8 cellular contexts compared by ENCODE assay signal in genomic region chr14:54440454-54440853, GRCh38. TPM values are rescaled to one million over a fixed set of nuclear protein-coding genes. Genes with fewer than 3 reads are reported as not detected.
DNase-seq lines count a peak whose midpoint lies in the region; ATAC-seq and TF ChIP-seq lines count a peak whose summit lies in the region.

No MANE protein-coding gene starts in this region.

- ATAC-seq in CD4-positive, CD25-positive, alpha-beta regulatory T cell (ENCODE audit: low read depth in 2 of 2), result no peak
- ATAC-seq in natural killer cell (no peak), HG03039 (IDR thresholded peaks at IDR 0.05; ENCODE audit: unreplicated experiment) (no peak)

- peaks cover 9% of the 10 kb centered on the region for H3K36me3 Mint-ChIP-seq in CD4-positive, CD25-positive, alpha-beta regulatory T cell
- H3K36me3 Mint-ChIP-seq in natural killer cell, result no peaks in the 10 kb centered on the region

- no peak overlapping the region for H2AFZ ChIP-seq in MM.1S (ENCODE audit: low read length)

- H3K4me1 Mint-ChIP-seq in CD4-positive, CD25-positive, alpha-beta regulatory T cell, result peaks cover 36 to 61% (median 48%) of the 10 kb centered on the region in 4 donors
- H3K4me1 Mint-ChIP-seq in natural killer cell, result peaks cover 33 to 39% of the 10 kb centered on the region in 2 donors

- no peaks in the 10 kb centered on the region for H3F3A ChIP-seq in MM.1S (ENCODE audit: insufficient read depth, low read length)

- no peak for DNase-seq in CD4-positive, CD25-positive, alpha-beta regulatory T cell
- DNase-seq in MM.1S, result no peak
- DNase-seq in natural killer cell, result no peak
- DNase-seq in H4 (ENCODE audit: low spot score), result no peak
- no peak for DNase-seq in NCI-H446 (lab: John Stamatoyannopoulos, UW)
- DNase-seq in islet precursor cell, result no peak

- H3K4me3 ChIP-seq in CD4-positive, CD25-positive, alpha-beta regulatory T cell (ENCODE audit: low read depth, low read length), result peak overlapping the region; percentile 93
- H3K4me3 ChIP-seq in MM.1S (ENCODE audit: low read length) (peak overlapping the region; percentile 73), duodenal mucosa (ENCODE audit: low read depth in 1 of 2, low read length in 2 of 2) (peak overlapping the region; percentile 84 to 92)

- peak overlapping the region; percentile 85 to 97 (median 94) for H3K4me3 Mint-ChIP-seq in CD4-positive, CD25-positive, alpha-beta regulatory T cell
- peak overlapping the region; percentile 96 for H3K4me3 Mint-ChIP-seq in natural killer cell

- no peaks in the 10 kb centered on the region for H3K9me2 ChIP-seq in MM.1S (replicated peaks; ENCODE audit: insufficient read depth, low read length)

- H3K36me3 ChIP-seq in CD4-positive, CD25-positive, alpha-beta regulatory T cell (ENCODE audit: control insufficient read depth, insufficient read depth, low read length), result peaks cover 3% of the 10 kb centered on the region
- H3K36me3 ChIP-seq in MM.1S (replicated peaks; ENCODE audit: insufficient read depth, low read length), result no peaks in the 10 kb centered on the region; the same call in 1 of the 2 replicates
- H3K36me3 ChIP-seq in duodenal mucosa (ENCODE audit: control insufficient read depth in 1 of 2, insufficient read depth in 2 of 2, low read length in 2 of 2), result no peaks in the 10 kb centered on the region

- no peaks in the 10 kb centered on the region for H3K9me3 ChIP-seq in CD4-positive, CD25-positive, alpha-beta regulatory T cell (ENCODE audit: control insufficient read depth in 2 of 2, low read length in 2 of 2)
- H3K9me3 ChIP-seq in MM.1S (replicated peaks; ENCODE audit: insufficient read depth, low read length), result no peaks in the 10 kb centered on the region
- no peaks in the 10 kb centered on the region for H3K9me3 ChIP-seq in duodenal mucosa (ENCODE audit: control insufficient read depth in 1 of 2, low read length in 2 of 2)

- peaks cover 0 to 2% (median 0%) of the 10 kb centered on the region in 7 donors for H3K9me3 Mint-ChIP-seq in CD4-positive, CD25-positive, alpha-beta regulatory T cell
- H3K9me3 Mint-ChIP-seq in natural killer cell, result no peaks in the 10 kb centered on the region

- H3K4me2 ChIP-seq in MM.1S (ENCODE audit: low read depth, low read length), result peak overlapping the region; percentile 69

- H3K9ac ChIP-seq in MM.1S (ENCODE audit: low read length) (peak overlapping the region; percentile 55; the same call in 1 of the 2 replicates), duodenal mucosa (ENCODE audit: low read depth in 1 of 2, low read length in 2 of 2) (peak overlapping the region; percentile 83 to 88)

- intact Hi-C loops in natural killer cell (cut with micrococcal nuclease), result loop anchor here (2.0 kb wide), 1 partner anchor 48 kb away; the partner anchor contains the start of gene GMFB

- peaks cover 53% of the 10 kb centered on the region for H3K79me2 ChIP-seq in MM.1S (ENCODE audit: low read length)

- H4K20me1 ChIP-seq in MM.1S (ENCODE audit: insufficient read depth, low read length), result no peaks in the 10 kb centered on the region

- H3K4me1 ChIP-seq in CD4-positive, CD25-positive, alpha-beta regulatory T cell (ENCODE audit: control insufficient read depth, insufficient read depth, low read length, poor library complexity, severe bottlenecking), result peaks cover 52% of the 10 kb centered on the region
- H3K4me1 ChIP-seq in MM.1S (ENCODE audit: low read length) (no peaks in the 10 kb centered on the region; the same call in 1 of the 2 replicates), duodenal mucosa (ENCODE audit: control insufficient read depth in 1 of 2, insufficient read depth in 2 of 2, low read length in 2 of 2) (peaks cover 17 to 21% of the 10 kb centered on the region in 2 donors)

- H3K27ac ChIP-seq in CD4-positive, CD25-positive, alpha-beta regulatory T cell (ENCODE audit: insufficient read depth, low read length, poor library complexity, severe bottlenecking), result peak overlapping the region; percentile 74
- H3K27ac ChIP-seq in MM.1S (ENCODE audit: low read length), result peak overlapping the region; percentile 38; the same call in 1 of the 2 replicates
- H3K27ac ChIP-seq in duodenal mucosa (ENCODE audit: low read depth, low read length), result peak overlapping the region; percentile 89

- peaks cover 10% of the 10 kb centered on the region for H3K27me3 Mint-ChIP-seq in CD4-positive, CD25-positive, alpha-beta regulatory T cell
- peaks cover 3 to 13% of the 10 kb centered on the region in 2 donors for H3K27me3 Mint-ChIP-seq in natural killer cell (ENCODE audit: low read depth in 2 of 2)

- no peak for TF ChIP-seq CTCF in MM.1S (IDR thresholded peaks at IDR 0.05; ENCODE audit: low read length)
- no peak for TF ChIP-seq CTCF in natural killer cell (IDR thresholded peaks at IDR 0.05)

- no peaks in the 10 kb centered on the region for H3K27me3 ChIP-seq in CD4-positive, CD25-positive, alpha-beta regulatory T cell (ENCODE audit: control insufficient read depth, insufficient read depth, low read length)
- no peaks in the 10 kb centered on the region for H3K27me3 ChIP-seq in MM.1S (replicated peaks; ENCODE audit: insufficient read depth, low read length)
- H3K27me3 ChIP-seq in duodenal mucosa (ENCODE audit: control insufficient read depth in 1 of 2, insufficient read depth in 2 of 2, low read length in 2 of 2), result no peaks in the 10 kb centered on the region

- H3K27ac Mint-ChIP-seq in CD4-positive, CD25-positive, alpha-beta regulatory T cell, result peak overlapping the region; percentile 84 to 97 (median 90)
- H3K27ac Mint-ChIP-seq in natural killer cell, result peak overlapping the region; percentile 92

RNA-seq across cellular contexts. Expression of gene CNIH1, which starts 0.7 kb away (rescaled TPM):
- 40.5 TPM for total RNA-seq in CD4-positive, CD25-positive, alpha-beta regulatory T cell
- 100 to 1,000 TPM in 2 of 4 donors, 10 to 100 TPM in 2; 81.2 to 112 (median 102) TPM for polyA plus RNA-seq in CD4-positive, CD25-positive, alpha-beta regulatory T cell
- 10 to 100 TPM; 20.4 to 30.9 (median 25.7) TPM for total RNA-seq in natural killer cell
- 265 and 370 TPM in 2 replicates for total RNA-seq in H4 (2014; rRNA removed; shearing (Covaris generic))

RNA-seq across cellular contexts. Expression of gene CDKN3, which starts 43.6 kb away (rescaled TPM):
- total RNA-seq in CD4-positive, CD25-positive, alpha-beta regulatory T cell, result 9.3 TPM
- 10 to 100 TPM; 12.2 to 20.7 (median 17.2) TPM for polyA plus RNA-seq in CD4-positive, CD25-positive, alpha-beta regulatory T cell
- 1 to 10 TPM in 2 of 3 donors, under 1 TPM in 1; 0.89 to 3.0 (median 1.8) TPM for total RNA-seq in natural killer cell
- total RNA-seq in H4 (2014; rRNA removed; shearing (Covaris generic)), result 150 and 180 TPM in 2 replicates

RNA-seq across cellular contexts. Expression of gene GMFB, which starts 48.3 kb away (rescaled TPM):
- 30.7 TPM for total RNA-seq in CD4-positive, CD25-positive, alpha-beta regulatory T cell
- 10 to 100 TPM; 16.3 to 25.9 (median 19.4) TPM for polyA plus RNA-seq in CD4-positive, CD25-positive, alpha-beta regulatory T cell
- total RNA-seq in natural killer cell, result 10 to 100 TPM; 46.4 to 55.1 (median 52.8) TPM
- total RNA-seq in H4 (2014; rRNA removed; shearing (Covaris generic)), result 61.7 and 74.0 TPM in 2 replicates

Comparison
In these comparisons a context has a peak if more than half of its experiments do, and no peak if none do; other contexts are left out.
1. H3K27ac ChIP-seq: peak in every context shown above with its lines; median percentile 89 in duodenal mucosa; 74 in CD4-positive, CD25-positive, alpha-beta regulatory T cell; 38 in MM.1S.
2. RNA of gene CDKN3, which starts 43.6 kb away (total RNA-seq): 150 to 180 TPM in H4; 9.3 TPM in CD4-positive, CD25-positive, alpha-beta regulatory T cell (single experiment) and 0.89 to 3.0 TPM in natural killer cell; every median in the first group is over 10 times any median in the second.
3. Peak in every context shown above with its lines, with median percentiles within 50 percentile points of each other: H3K4me3 ChIP-seq.